21 cellular contexts compared by ENCODE assay signal in genomic region chr12:132840536-132840935, GRCh38. TPM values are rescaled to one million over a fixed set of nuclear protein-coding genes. Genes with fewer than 3 reads are reported as not detected.
DNase-seq lines count a peak whose midpoint lies in the region; ATAC-seq, FAIRE-seq and TF ChIP-seq lines count a peak whose summit lies in the region.
"Had no signal": no experiment of that assay in that cellular context is flagged by ENCODE, and none has a peak within 500 bp of the region (broad histone marks: within the 10 kb centered on the region; RNA-seq: fewer than 3 reads in every experiment).

No MANE protein-coding gene starts in this region.

- no peaks in the 10 kb centered on the region for H4K20me1 ChIP-seq in PC-3 (ENCODE audit: low read length)
- H4K20me1 ChIP-seq in mammary epithelial cell (ENCODE audit: insufficient read depth, low read length) = no peaks in the 10 kb centered on the region
- H4K20me1 ChIP-seq: BLaER1 had no signal

- TSS peak; percentile 64 for BruUV-seq in MCF 10A (replicated peaks; lab: Mats Ljungman, UMichigan)
- TSS peak; percentile 32 for BruUV-seq in PC-3 (replicated peaks; lab: Mats Ljungman, UMichigan)
- TSS peak; percentile 84 for BruUV-seq in mammary epithelial cell (replicated peaks; lab: Mats Ljungman, UMichigan)

- H3K9ac ChIP-seq in PC-3 (ENCODE audit: low read length) = no peak overlapping the region
- H3K9ac ChIP-seq in mammary epithelial cell (ENCODE audit: insufficient read depth, low read length) = no peak overlapping the region
- H3K9ac ChIP-seq: BLaER1 had no signal

- H3K4me3 Mint-ChIP-seq in MCF 10A (ENCODE audit: unreplicated experiment) (no peak overlapping the region), natural killer cell (no peak overlapping the region)
- H3K4me3 Mint-ChIP-seq: CD14-positive monocyte; CD4-positive, alpha-beta memory T cell had no signal

- H3K27me3 ChIP-seq in breast epithelium (no peaks in the 10 kb centered on the region), PC-3 (ENCODE audit: low read length) (no peaks in the 10 kb centered on the region), mammary epithelial cell (ENCODE audit: insufficient read depth, low read length) (no peaks in the 10 kb centered on the region)
- H3K27me3 ChIP-seq: BLaER1 had no signal

- no peaks in the 10 kb centered on the region for H3K4me1 ChIP-seq in breast epithelium
- H3K4me1 ChIP-seq in PC-3 (ENCODE audit: insufficient read depth, low read length) = no peaks in the 10 kb centered on the region
- H3K4me1 ChIP-seq in mammary epithelial cell (ENCODE audit: insufficient read depth, low read length) = no peaks in the 10 kb centered on the region
- H3K4me1 ChIP-seq: A549, HAP-1 had no signal

- no peak for DNase-seq in MCF 10A (ENCODE audit: unreplicated experiment)
- no peak for DNase-seq in breast epithelium (ENCODE audit: low spot score in 2 of 2)
- DNase-seq in PC-3 = no peak
- no peak for DNase-seq in mammary epithelial cell
- DNase-seq in HTR-8/SVneo (ENCODE audit: insufficient read length, low spot score) = no peak
- no peak for DNase-seq in natural killer cell
- DNase-seq in activated T-cell treated with anti-CD3 and anti-CD28 coated beads, Interleukin-2, amount 50 U/mL, for 1 hour = no peak
- DNase-seq: AML-193; CD4-positive, alpha-beta memory T cell; DMS 273 treated with DMSO at 0.1 percent for 48 hours; DMS53; DND-41; EL had no signal

- H3K27ac Mint-ChIP-seq in MCF 10A (ENCODE audit: low read depth, unreplicated experiment) (no peak overlapping the region), natural killer cell (no peak overlapping the region)

- no peaks in the 10 kb centered on the region for H3K79me2 ChIP-seq in PC-3 (ENCODE audit: low read length)
- H3K79me2 ChIP-seq in mammary epithelial cell (ENCODE audit: insufficient read depth, low read length) = no peaks in the 10 kb centered on the region

- no peaks in the 10 kb centered on the region for H3F3A ChIP-seq in PC-3 (ENCODE audit: low read length, unreplicated experiment)

- CTCF ChIA-PET in MCF 10A (lab: Yijun Ruan, JAX) (no interaction called here), PC-3 (lab: Charles Lee) (no interaction called here), mammary epithelial cell (lab: Charles Lee; ENCODE audit: low non-redundant PET) (no interaction called here)

- intact Hi-C loops in MCF 10A (cut with micrococcal nuclease) = no loop called here
- intact Hi-C loops in breast epithelium (cut with DNase I; ENCODE audit: low total_unique reads) = no loop called here
- intact Hi-C loops in PC-3 (cut with micrococcal nuclease) = no loop called here
- intact Hi-C loops in mammary epithelial cell (cut with micrococcal nuclease) = no loop called here
- intact Hi-C loops in natural killer cell (cut with micrococcal nuclease) = no loop called here

- no peak for TF ChIP-seq CTCF in MCF 10A (IDR thresholded peaks at IDR 0.05; ENCODE audit: unreplicated experiment)
- no peak for TF ChIP-seq CTCF in breast epithelium (IDR thresholded peaks at IDR 0.05)
- TF ChIP-seq CTCF in PC-3 (conservative IDR thresholded peaks at IDR 0.05; ENCODE audit: low read depth, low read length) = no peak
- no peak for TF ChIP-seq CTCF in mammary epithelial cell (conservative IDR thresholded peaks at IDR 0.05 in 1 of 2, IDR thresholded peaks at IDR 0.05 in 1 of 2; ENCODE audit: extremely low read depth in 1 of 2, insufficient read depth in 1 of 2, low read depth in 1 of 2, low read length in 2 of 2)
- no peak for TF ChIP-seq CTCF in natural killer cell (IDR thresholded peaks at IDR 0.05)

- H3K4me2 ChIP-seq in PC-3 (ENCODE audit: low read length) (no peak overlapping the region), mammary epithelial cell (ENCODE audit: insufficient read depth, low read depth, low read length) (no peak overlapping the region)
- H3K4me2 ChIP-seq: A549, BLaER1 had no signal

- no peak overlapping the region for H3K4me3 ChIP-seq in breast epithelium
- H3K4me3 ChIP-seq in PC-3 (ENCODE audit: low read length) = no peak overlapping the region
- no peak overlapping the region for H3K4me3 ChIP-seq in mammary epithelial cell (replicated peaks in 1 of 3; ENCODE audit: insufficient read depth in 1 of 3, low read depth in 2 of 3, low read length in 3 of 3)
- H3K4me3 ChIP-seq: A549, BLaER1, HAP-1 had no signal

- POLR2A ChIA-PET in MCF 10A (lab: Yijun Ruan, JAX) = no interaction called here
- POLR2A ChIA-PET in PC-3 (lab: Charles Lee; ENCODE audit: unreplicated experiment) = no interaction called here

- WGBS in mammary epithelial cell (ENCODE audit: low coverage, missing lambda C conversion rate) = 89% methylated on average over 20 of the region's 20 CpGs

- H2AFZ ChIP-seq in PC-3 (ENCODE audit: low read length) (no peak overlapping the region), mammary epithelial cell (ENCODE audit: low read depth, low read length) (no peak overlapping the region)

- in situ Hi-C loops in mammary epithelial cell (cut with MboI; ENCODE audit: low sequenced_read_pairs in 2 of 2) = no loop called here

- H3K27me3 Mint-ChIP-seq in MCF 10A (ENCODE audit: insufficient read depth, unreplicated experiment) (no peaks in the 10 kb centered on the region), natural killer cell (ENCODE audit: low read depth in 2 of 2) (no peaks in the 10 kb centered on the region)
- H3K27me3 Mint-ChIP-seq: CD4-positive, alpha-beta memory T cell had no signal

- H3K9me3 ChIP-seq in breast epithelium (no peaks in the 10 kb centered on the region), PC-3 (ENCODE audit: low read length) (no peaks in the 10 kb centered on the region), mammary epithelial cell (replicated peaks; ENCODE audit: insufficient read depth, low read length) (no peaks in the 10 kb centered on the region)
- H3K9me3 ChIP-seq: A549, BLaER1, HAP-1 had no signal

- no peaks in the 10 kb centered on the region for H3K4me1 Mint-ChIP-seq in MCF 10A (ENCODE audit: insufficient read depth, unreplicated experiment)
- peaks cover 0 to 10% of the 10 kb centered on the region in 2 donors for H3K4me1 Mint-ChIP-seq in natural killer cell

- H3K27ac ChIP-seq in breast epithelium = no peak overlapping the region
- no peak overlapping the region for H3K27ac ChIP-seq in PC-3 (ENCODE audit: low read length)
- no peak overlapping the region for H3K27ac ChIP-seq in mammary epithelial cell (ENCODE audit: insufficient read depth, low read depth, low read length)
- H3K27ac ChIP-seq: 22Rv1, A549, BLaER1 had no signal

- no peak for FAIRE-seq in HTR-8/SVneo (lab: Jason Lieb, UNC)
- FAIRE-seq: A549, GM12891, GM19239, H1 had no signal

- no peak for TF ChIP-seq POLR2A in breast epithelium (IDR thresholded peaks at IDR 0.05)

- H3K36me3 ChIP-seq in breast epithelium (peaks cover 9% of the 10 kb centered on the region), PC-3 (ENCODE audit: low read depth, low read length) (peaks cover 15% of the 10 kb centered on the region), mammary epithelial cell (ENCODE audit: insufficient read depth, low read length) (peaks cover 9% of the 10 kb centered on the region)
- H3K36me3 ChIP-seq: HAP-1 had no signal

- ATAC-seq in PC-3 (no peak), natural killer cell (no peak)
- ATAC-seq: A549 had no signal

- no peaks in the 10 kb centered on the region for H3K9me2 ChIP-seq in PC-3 (replicated peaks; ENCODE audit: low read length)

- dilution Hi-C loops in mammary epithelial cell (cut with HindIII; ENCODE audit: low sequenced_read_pairs) = no loop called here

- peaks cover 50% of the 10 kb centered on the region for H3K36me3 Mint-ChIP-seq in MCF 10A (ENCODE audit: insufficient read depth, unreplicated experiment)
- H3K36me3 Mint-ChIP-seq in natural killer cell = peaks cover 14% of the 10 kb centered on the region

- H3K9me3 Mint-ChIP-seq in MCF 10A (ENCODE audit: unreplicated experiment) (no peaks in the 10 kb centered on the region), natural killer cell (no peaks in the 10 kb centered on the region)
- H3K9me3 Mint-ChIP-seq: CD4-positive, alpha-beta memory T cell had no signal

RNA-seq across cellular contexts. Expression of gene GOLGA3, which starts 11.9 kb away (rescaled TPM):
- 94.9 and 116 TPM in 2 replicates for total RNA-seq in MCF 10A (2022)
- total RNA-seq in breast epithelium = 10 to 100 TPM; 51.7 to 76.7 (median 58.5) TPM
- 86.9 and 130 TPM in 2 replicates for total RNA-seq in PC-3 (2014; rRNA removed)
- total RNA-seq in mammary epithelial cell = 10 to 100 TPM; 75.5 to 83.5 TPM
- 17.1 TPM for polyA plus RNA-seq in mammary epithelial cell
- 36.1 TPM for polyA minus RNA-seq in mammary epithelial cell
- 10 to 100 TPM; 39.1 to 54.3 (median 50.9) TPM for total RNA-seq in natural killer cell

RNA-seq across cellular contexts. Expression of gene CHFR, which starts 46.9 kb away (rescaled TPM):
- total RNA-seq in MCF 10A (2022) = 41.0 and 42.4 TPM in 2 replicates
- 10 to 100 TPM; 22.4 to 36.1 (median 26.5) TPM for total RNA-seq in breast epithelium
- total RNA-seq in PC-3 (2014; rRNA removed) = 23.3 and 25.8 TPM in 2 replicates
- 10 to 100 TPM; 46.2 to 47.5 TPM for total RNA-seq in mammary epithelial cell
- 25.1 TPM for polyA plus RNA-seq in mammary epithelial cell
- polyA minus RNA-seq in mammary epithelial cell = 174 TPM
- total RNA-seq in natural killer cell = 100 to 1,000 TPM; 161 to 170 (median 168) TPM
